ENCODE assay signal across 8 cellular contexts in genomic region chrX:20140410-20140809, GRCh38. TPM values are rescaled to one million over a fixed set of nuclear protein-coding genes. Genes with fewer than 3 reads are reported as not detected.
DNase-seq lines count a peak whose midpoint lies in the region; ATAC-seq and TF ChIP-seq lines count a peak whose summit lies in the region.

No MANE protein-coding gene starts in this region.

- peaks cover 52% of the 10 kb centered on the region for H3K79me2 ChIP-seq in osteoblast (ENCODE audit: insufficient read depth, low read length)

- H3K4me1 ChIP-seq in osteoblast (ENCODE audit: insufficient read depth, low read length), result peaks cover 14% of the 10 kb centered on the region

- H3K4me3 ChIP-seq in dorsolateral prefrontal cortex, result peak overlapping the region; percentile 57 to 95 (median 85)
- peak overlapping the region; percentile 93 for H3K4me3 ChIP-seq in osteoblast (ENCODE audit: insufficient read depth, low read length)

- H3K4me2 ChIP-seq in osteoblast (ENCODE audit: insufficient read depth, low read length), result peak overlapping the region; percentile 87

- intact Hi-C loops in dorsolateral prefrontal cortex (cut with DNase I), result loop anchor here (10.0 kb wide), 2 partner anchors 146 to 304 kb away; partner anchors contain the start of gene BCLAF3 (in 1 of the 2)

- H2AFZ ChIP-seq in osteoblast (ENCODE audit: low read length), result no peak overlapping the region

- TF ChIP-seq CTCF in dorsolateral prefrontal cortex (IDR thresholded peaks at IDR 0.05 in 54 of 56, conservative IDR thresholded peaks at IDR 0.05 in 2 of 56; ENCODE audit: low read depth in 1 of 56, partially characterized antibody in 56 of 56) (no peak), osteoblast (IDR thresholded peaks at IDR 0.05; ENCODE audit: extremely low read depth, low read depth, low read length) (no peak)

- H4K20me1 ChIP-seq in osteoblast (ENCODE audit: insufficient read depth, low read length), result peaks cover 31% of the 10 kb centered on the region

- H3K27ac ChIP-seq in dorsolateral prefrontal cortex, result peak overlapping the region in 2 of 59 donors; percentile 87 to 88
- H3K27ac ChIP-seq in osteoblast (ENCODE audit: low read depth, low read length), result peak overlapping the region; percentile 86

- H3K27me3 ChIP-seq in dorsolateral prefrontal cortex (peaks cover 0 to 8% (median 0%) of the 10 kb centered on the region in 45 donors), osteoblast (ENCODE audit: insufficient read depth, low read length) (no peaks in the 10 kb centered on the region)

- no peak for ATAC-seq in GM18519 (IDR thresholded peaks at IDR 0.05; ENCODE audit: low FRiP score, unreplicated experiment)

- no peaks in the 10 kb centered on the region for H3K9me3 ChIP-seq in osteoblast (ENCODE audit: low read depth, low read length)

- H3K36me3 ChIP-seq in osteoblast (ENCODE audit: insufficient read depth, low read length), result peaks cover 28% of the 10 kb centered on the region

- DNase-seq in DMS 273 treated with DMSO at 0.1 percent for 48 hours (lab: John Stamatoyannopoulos, UW) (peak; percentile 16), NCI-H524 (lab: John Stamatoyannopoulos, UW) (peak; percentile 29 to 63), dorsolateral prefrontal cortex (no peak), osteoblast (ENCODE audit: insufficient read length, low spot score, missing footprints) (peak; percentile 36), NCI-H1048 (lab: John Stamatoyannopoulos, UW) (no peak), cerebellum (ENCODE audit: low spot score) (no peak), AG08395 (ENCODE audit: low spot score) (no peak)

RNA-seq across cellular contexts. Expression of gene EIF1AX, which starts 1.2 kb away (rescaled TPM):
- 100 to 1,000 TPM in 24 of 120 experiments, 10 to 100 TPM in 96; 35.6 to 115 (median 87.7) TPM for total RNA-seq in dorsolateral prefrontal cortex
- total RNA-seq in osteoblast, result 29.0 and 42.4 TPM in 2 replicates
- 71.0 TPM for total RNA-seq in cerebellum

RNA-seq across cellular contexts. Expression of gene MAP7D2, which starts 23.7 kb away (rescaled TPM):
- 10 to 100 TPM; 15.7 to 85.7 (median 57.2) TPM for total RNA-seq in dorsolateral prefrontal cortex
- under 0.01 and 0.36 TPM in 2 replicates for total RNA-seq in osteoblast
- 9.9 TPM for total RNA-seq in cerebellum

Comparison
In these comparisons a context has a peak if more than half of its experiments do, and no peak if none do; other contexts are left out.
1. DNase-seq: peak in DMS 273 treated with DMSO at 0.1 percent for 48 hours (single experiment), NCI-H524 (2 of 2) and osteoblast (single experiment); none in dorsolateral prefrontal cortex (0 of 10), NCI-H1048 (single experiment), cerebellum (single experiment) and AG08395 (single experiment).